Comparison of ENCODE assay signal across 14 cellular contexts in genomic region chr6:81561071-81561564, GRCh38.
DNase-seq lines count a peak whose midpoint lies in the region; ATAC-seq and TF ChIP-seq lines count a peak whose summit lies in the region.
"Had no signal": no experiment of that assay in that cellular context is flagged by ENCODE, and none has a peak within 500 bp of the region (broad histone marks: within the 10 kb centered on the region; RNA-seq: fewer than 3 reads in every experiment).

No MANE protein-coding gene starts in this region.

- no peak overlapping the region for H3K27ac ChIP-seq in mesendoderm (ENCODE audit: low read depth, low read length)
- no peak overlapping the region for H3K27ac ChIP-seq in caudate nucleus (ENCODE audit: low read depth, low read length)
- H3K27ac ChIP-seq: foreskin keratinocyte had no signal

- no peak overlapping the region for H4K8ac ChIP-seq in mesendoderm (ENCODE audit: low read depth, low read length)

- peak; percentile 65 for ATAC-seq in SK-N-SH treated with all-trans-retinoic acid at 6 μM for 48 hours
- ATAC-seq in stimulated activated naive B cell treated with anti-CD40 and anti-IgM and Interleukin-4, amounts not matched to agents 10 μg/mL and 1 μg/mL and 100 μg/mL, for 72 hours (replicated peaks) = no peak
- ATAC-seq: foreskin keratinocyte; stimulated activated naive CD8-positive, alpha-beta T cell treated with anti-CD3 and anti-CD28 coated beads, Interleukin-15, Interleukin-2, amounts not matched to agents 100 U/mL and 50 U/mL, for 24 hours had no signal

- no peaks in the 10 kb centered on the region for H3K27me3 Mint-ChIP-seq in stimulated activated naive B cell treated with anti-CD40 and anti-IgM and Interleukin-4, amounts not matched to agents 10 μg/mL and 1 μg/mL and 100 μg/mL, for 72 hours
- H3K27me3 Mint-ChIP-seq: activated CD4-positive, alpha-beta T cell treated with anti-CD3 and anti-CD28 coated beads, Interleukin-2, amount 10 ng/mL, durations not matched to agents 7 days and 5 days had no signal

- no peak overlapping the region for H3K4me3 ChIP-seq in mesendoderm (ENCODE audit: low read length)

- no peak overlapping the region for H3K4me2 ChIP-seq in mesendoderm (ENCODE audit: low read length)

- DNase-seq in COLO668 (lab: John Stamatoyannopoulos, UW; ENCODE audit: unreplicated experiment) = peak; percentile 45
- peak in 2 of 3 experiments; percentile 22 to 65 for DNase-seq in NCI-H1417 (lab: John Stamatoyannopoulos, UW)
- peak; percentile 28 for DNase-seq in mesendoderm
- no peak for DNase-seq in GDM1 (lab: John Stamatoyannopoulos, UW)
- no peak for DNase-seq in stimulated activated naive B cell treated with anti-CD40 and anti-IgM and Interleukin-4, amounts not matched to agents 10 μg/mL and 1 μg/mL and 100 μg/mL, for 72 hours
- no peak for DNase-seq in caudate nucleus (lab: John Stamatoyannopoulos, UW)
- DNase-seq in activated T-cell treated with anti-CD3 and anti-CD28 coated beads, Interleukin-2, amount 50 U/mL, for 1 hour = no peak
- DNase-seq: activated CD4-positive, alpha-beta T cell treated with anti-CD3 and anti-CD28 coated beads, Interleukin-2, amount 10 ng/mL, durations not matched to agents 7 days and 5 days; activated effector memory CD4-positive, alpha-beta T cell treated with anti-CD3 and anti-CD28 coated beads, Interleukin-2, amount 50 U/mL, for 16 hours; nucleus accumbens; stimulated activated CD4-positive, alpha-beta T cell treated with anti-CD3 and anti-CD28 coated beads, Interleukin-1b, Interleukin-23, amount 100 ng/mL, for 48 hours; stimulated activated naive CD8-positive, alpha-beta T cell treated with anti-CD3 and anti-CD28 coated beads, Interleukin-15, Interleukin-2, amounts not matched to agents 100 U/mL and 50 U/mL, for 24 hours had no signal

- H3K79me1 ChIP-seq in mesendoderm (ENCODE audit: low read length) = no peaks in the 10 kb centered on the region

- H2AK5ac ChIP-seq in mesendoderm (ENCODE audit: low read length) = no peak overlapping the region

- H3K4ac ChIP-seq in mesendoderm (ENCODE audit: low read depth, low read length) = no peak overlapping the region

- no peak overlapping the region for H3K18ac ChIP-seq in mesendoderm (ENCODE audit: low read length)

- H3K27me3 ChIP-seq in mesendoderm (ENCODE audit: insufficient read depth, low read length, poor library complexity) = no peaks in the 10 kb centered on the region
- H3K27me3 ChIP-seq: foreskin keratinocyte had no signal

- H3K27ac Mint-ChIP-seq in stimulated activated naive B cell treated with anti-CD40 and anti-IgM and Interleukin-4, amounts not matched to agents 10 μg/mL and 1 μg/mL and 100 μg/mL, for 72 hours = no peak overlapping the region
- H3K27ac Mint-ChIP-seq: activated CD4-positive, alpha-beta T cell treated with anti-CD3 and anti-CD28 coated beads, Interleukin-2, amount 10 ng/mL, durations not matched to agents 7 days and 5 days had no signal

- no peaks in the 10 kb centered on the region for H3K4me1 Mint-ChIP-seq in stimulated activated naive B cell treated with anti-CD40 and anti-IgM and Interleukin-4, amounts not matched to agents 10 μg/mL and 1 μg/mL and 100 μg/mL, for 72 hours
- H3K4me1 Mint-ChIP-seq: activated CD4-positive, alpha-beta T cell treated with anti-CD3 and anti-CD28 coated beads, Interleukin-2, amount 10 ng/mL, durations not matched to agents 7 days and 5 days had no signal

- no peak overlapping the region for H2BK120ac ChIP-seq in mesendoderm (ENCODE audit: low read depth, low read length)

- WGBS in mesendoderm (ENCODE audit: extremely low coverage, insufficient coverage, low lambda C conversion rate) = no CpG with 5 or more reads among the region's 2 CpGs

- no peaks in the 10 kb centered on the region for H3K36me3 ChIP-seq in mesendoderm (ENCODE audit: control insufficient read depth, insufficient read depth, low read length)

- H3K36me3 Mint-ChIP-seq in stimulated activated naive B cell treated with anti-CD40 and anti-IgM and Interleukin-4, amounts not matched to agents 10 μg/mL and 1 μg/mL and 100 μg/mL, for 72 hours = no peaks in the 10 kb centered on the region

- H3K56ac ChIP-seq in mesendoderm (ENCODE audit: low read length) = no peak overlapping the region

- no peak overlapping the region for H2BK15ac ChIP-seq in mesendoderm (replicated peaks; ENCODE audit: low read depth)

- H2BK5ac ChIP-seq in mesendoderm (ENCODE audit: low read length) = no peak overlapping the region

- no peak overlapping the region for H3K4me3 Mint-ChIP-seq in stimulated activated naive B cell treated with anti-CD40 and anti-IgM and Interleukin-4, amounts not matched to agents 10 μg/mL and 1 μg/mL and 100 μg/mL, for 72 hours
- H3K4me3 Mint-ChIP-seq: activated CD4-positive, alpha-beta T cell treated with anti-CD3 and anti-CD28 coated beads, Interleukin-2, amount 10 ng/mL, durations not matched to agents 7 days and 5 days had no signal

- H3K4me1 ChIP-seq in mesendoderm (ENCODE audit: control insufficient read depth, low read depth, low read length) = no peaks in the 10 kb centered on the region

- no peaks in the 10 kb centered on the region for H3K79me2 ChIP-seq in mesendoderm (ENCODE audit: control insufficient read depth, insufficient read depth, low read length)

- H3K23ac ChIP-seq in mesendoderm (ENCODE audit: low read length) = no peak overlapping the region

- no peaks in the 10 kb centered on the region for H3K9me3 Mint-ChIP-seq in stimulated activated naive B cell treated with anti-CD40 and anti-IgM and Interleukin-4, amounts not matched to agents 10 μg/mL and 1 μg/mL and 100 μg/mL, for 72 hours

- H3K9ac ChIP-seq in mesendoderm (ENCODE audit: low read length) = no peak overlapping the region

- H4K5ac ChIP-seq in mesendoderm (ENCODE audit: low read length) = no peak overlapping the region

TF ChIP-seq in SK-N-SH treated with all-trans-retinoic acid at 6 μM for 48 hours, 23 proteins besides CTCF, POLR2A, EP300 and RAD21:
- no peak for TF ChIP-seq ZFP3 (CRISPR knock-in tag; IDR thresholded peaks at IDR 0.05)
- no peak for TF ChIP-seq POU6F1 (CRISPR knock-in tag; IDR thresholded peaks at IDR 0.05; ENCODE audit: borderline replicate concordance, low read depth)
- no peak for TF ChIP-seq ZC3H10 (CRISPR knock-in tag; IDR thresholded peaks at IDR 0.05)
- no peak for TF ChIP-seq ZNF565 (CRISPR knock-in tag; conservative IDR thresholded peaks at IDR 0.05; ENCODE audit: low read depth)
- TF ChIP-seq SNAI2 (CRISPR knock-in tag; IDR thresholded peaks at IDR 0.05) = no peak
- TF ChIP-seq TCF4 (CRISPR knock-in tag; IDR thresholded peaks at IDR 0.05; ENCODE audit: borderline replicate concordance) = no peak; the same call in 1 of the 2 replicates
- no peak for TF ChIP-seq BACH2 (CRISPR knock-in tag; IDR thresholded peaks at IDR 0.05; ENCODE audit: borderline replicate concordance)
- TF ChIP-seq GLIS3 (CRISPR knock-in tag; IDR thresholded peaks at IDR 0.05) = no peak
- TF ChIP-seq ISL1 (CRISPR knock-in tag; IDR thresholded peaks at IDR 0.05) = peak; percentile 94
- peak; percentile 78 for TF ChIP-seq CREB5 (CRISPR knock-in tag; IDR thresholded peaks at IDR 0.05; ENCODE audit: low read depth)

Comparison
In these comparisons a context has a peak if more than half of its experiments do, and no peak if none do; other contexts are left out.
1. DNase-seq: peak in COLO668 (single experiment), NCI-H1417 (2 of 3) and mesendoderm (single experiment); none in GDM1 (single experiment), stimulated activated naive B cell treated with anti-CD40 and anti-IgM and Interleukin-4, amounts not matched to agents 10 μg/mL and 1 μg/mL and 100 μg/mL, for 72 hours (single experiment), caudate nucleus (0 of 61) and activated T-cell treated with anti-CD3 and anti-CD28 coated beads, Interleukin-2, amount 50 U/mL, for 1 hour (single experiment).